In genomic region chr9:121550041-121550440, GRCh38 we compare ENCODE assay signal across 1 cellular context.
TF ChIP-seq lines count a peak whose summit lies in the region.

No MANE protein-coding gene starts in this region.

TF ChIP-seq in HepG2, 621 proteins besides CTCF, POLR2A, EP300 and RAD21:
- TF ChIP-seq ZNF678 (CRISPR knock-in tag; IDR thresholded peaks at IDR 0.05) = no peak
- TF ChIP-seq ETV6 (CRISPR knock-in tag; conservative IDR thresholded peaks at IDR 0.05) = no peak
- no peak for TF ChIP-seq MLLT10 (CRISPR knock-in tag; IDR thresholded peaks at IDR 0.05)
- no peak for TF ChIP-seq HDAC1 (CRISPR knock-in tag; IDR thresholded peaks at IDR 0.05)
- TF ChIP-seq ZSCAN30 (CRISPR knock-in tag; IDR thresholded peaks at IDR 0.05) = no peak
- no peak for TF ChIP-seq SP4 (CRISPR knock-in tag; IDR thresholded peaks at IDR 0.05)
- no peak for TF ChIP-seq SMYD3 (CRISPR knock-in tag; IDR thresholded peaks at IDR 0.05)
- TF ChIP-seq GATA4 (IDR thresholded peaks at IDR 0.05; ENCODE audit: borderline replicate concordance, low read depth) = no peak
- TF ChIP-seq JUND (CRISPR knock-in tag; IDR thresholded peaks at IDR 0.05) = no peak
- TF ChIP-seq ELF4 (CRISPR knock-in tag; IDR thresholded peaks at IDR 0.05; ENCODE audit: borderline replicate concordance) = no peak
- TF ChIP-seq HCFC1 (IDR thresholded peaks at IDR 0.05; ENCODE audit: low read depth, low read length) = no peak
- TF ChIP-seq BCLAF1 (IDR thresholded peaks at IDR 0.05) = no peak
- TF ChIP-seq FOXJ3 (CRISPR knock-in tag; IDR thresholded peaks at IDR 0.05; ENCODE audit: borderline replicate concordance) = no peak
- TF ChIP-seq ZNF20 (CRISPR knock-in tag; IDR thresholded peaks at IDR 0.05) = no peak
- no peak for TF ChIP-seq SAFB2 (CRISPR knock-in tag; IDR thresholded peaks at IDR 0.05; ENCODE audit: borderline replicate concordance, low read depth)
- no peak for TF ChIP-seq PHB2 (IDR thresholded peaks at IDR 0.05; ENCODE audit: partially characterized antibody)
- TF ChIP-seq MXD4 (CRISPR knock-in tag; IDR thresholded peaks at IDR 0.05) = no peak
- TF ChIP-seq RAD51 (IDR thresholded peaks at IDR 0.05; ENCODE audit: borderline replicate concordance) = no peak
- TF ChIP-seq ZNF496 (CRISPR knock-in tag; IDR thresholded peaks at IDR 0.05; ENCODE audit: insufficient replicate concordance) = no peak
